ENCODE assay signal across 21 cellular contexts in the genomic region with DNA sequence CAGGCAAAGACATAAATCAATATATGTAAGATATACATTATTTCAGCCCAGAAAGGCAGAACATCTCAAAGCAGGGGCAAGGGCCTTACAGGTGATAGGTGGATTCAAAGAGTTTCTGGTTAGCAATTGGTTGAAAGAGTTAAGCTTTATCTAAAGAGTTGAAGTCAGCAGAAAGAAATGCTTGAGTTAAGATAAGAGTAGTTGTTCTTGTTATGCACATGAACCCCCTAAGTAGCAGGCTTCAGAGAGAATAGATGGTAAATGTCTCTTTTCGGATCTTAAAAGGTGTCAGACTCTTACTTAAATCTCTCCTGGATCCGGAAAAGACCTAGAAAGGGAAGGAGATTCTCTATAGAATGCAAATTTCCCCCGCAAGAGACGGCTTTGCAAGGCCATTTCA.
"Had no signal": no experiment of that assay in that cellular context is flagged by ENCODE, and none has a peak within 500 bp of the region (broad histone marks: within the 10 kb centered on the region; RNA-seq: fewer than 3 reads in every experiment).

No MANE protein-coding gene starts in this region.

- H3K36me3 ChIP-seq: suprapubic skin, tibial nerve had no signal

- H3K27me3 ChIP-seq: neural progenitor cell, suprapubic skin, tibial nerve had no signal

- H3K27ac ChIP-seq: neural progenitor cell, suprapubic skin, tibial nerve had no signal

- H3K36me3 Mint-ChIP-seq: neural progenitor cell; stimulated activated effector memory CD8-positive, alpha-beta T cell treated with anti-CD3 and anti-CD28 coated beads, Interleukin-12 subunit alpha, Interleukin-12 subunit beta, amount 100 ng/mL, for 72 hours had no signal

- H3K4me3 Mint-ChIP-seq: activated T-cell treated with anti-CD3 and anti-CD28 coated beads, Interleukin-2, amount 50 U/mL, for 24 hours; activated T-helper 17 cell treated with anti-CD3 and anti-CD28 coated beads, Interleukin-2, amount 50 U/mL, for 72 hours; central memory CD8-positive, alpha-beta T cell; naive thymus-derived CD8-positive, alpha-beta T cell; neural progenitor cell; stimulated activated effector memory CD8-positive, alpha-beta T cell treated with anti-CD3 and anti-CD28 coated beads, Interleukin-12 subunit alpha, Interleukin-12 subunit beta, amount 100 ng/mL, for 72 hours; stimulated activated naive CD8-positive, alpha-beta T cell treated with anti-CD3 and anti-CD28 coated beads, Interleukin-15, amount 100 ng/mL, for 72 hours had no signal

- DNase-seq: activated CD8-positive, alpha-beta memory T cell treated with anti-CD3 and anti-CD28 coated beads for 24 hours; activated CD8-positive, alpha-beta memory T cell treated with anti-CD3 and anti-CD28 coated beads, Interleukin-2, amount 50 U/mL, for 4 hours; activated T-cell treated with anti-CD3 and anti-CD28 coated beads, Interleukin-2, amount 50 U/mL, for 24 hours; effector memory CD4-positive, alpha-beta T cell; foreskin melanocyte; hypothalamus; kidney; naive thymus-derived CD8-positive, alpha-beta T cell; posterior cingulate gyrus; small intestine; stimulated activated CD4-positive, alpha-beta T cell treated with anti-CD3 and anti-CD28 coated beads, Interleukin-2, amount 100 ng/mL, for 24 hours; stimulated activated naive CD8-positive, alpha-beta T cell treated with anti-CD3 and anti-CD28 coated beads, Interleukin-15, amount 100 ng/mL, for 72 hours; T-helper 9 cell had no signal

- H3K9ac ChIP-seq: neural progenitor cell had no signal

- H3K27ac Mint-ChIP-seq: activated naive CD4-positive, alpha-beta T cell treated with anti-CD3 and anti-CD28 coated beads, Interleukin-2, amount 50 U/mL, for 72 hours; activated T-cell treated with anti-CD3 and anti-CD28 coated beads, Interleukin-2, amount 50 U/mL, for 24 hours; activated T-helper 17 cell treated with anti-CD3 and anti-CD28 coated beads, Interleukin-2, amount 50 U/mL, for 72 hours; naive thymus-derived CD8-positive, alpha-beta T cell; neural progenitor cell; stimulated activated effector memory CD8-positive, alpha-beta T cell treated with anti-CD3 and anti-CD28 coated beads, Interleukin-12 subunit alpha, Interleukin-12 subunit beta, amount 100 ng/mL, for 72 hours; stimulated activated naive CD8-positive, alpha-beta T cell treated with anti-CD3 and anti-CD28 coated beads, Interleukin-15, amount 100 ng/mL, for 72 hours had no signal

- H3K4me1 Mint-ChIP-seq: activated T-helper 17 cell treated with anti-CD3 and anti-CD28 coated beads, Interleukin-2, amount 50 U/mL, for 72 hours; central memory CD8-positive, alpha-beta T cell; naive thymus-derived CD8-positive, alpha-beta T cell; stimulated activated effector memory CD8-positive, alpha-beta T cell treated with anti-CD3 and anti-CD28 coated beads, Interleukin-12 subunit alpha, Interleukin-12 subunit beta, amount 100 ng/mL, for 72 hours; stimulated activated naive CD8-positive, alpha-beta T cell treated with anti-CD3 and anti-CD28 coated beads, Interleukin-15, amount 100 ng/mL, for 72 hours had no signal

- H3K4me1 ChIP-seq: neural progenitor cell, suprapubic skin had no signal

- H3K9me3 ChIP-seq: suprapubic skin had no signal

- H3K4me3 ChIP-seq: lung, neural progenitor cell, suprapubic skin, tibial nerve had no signal
